Comparison of ENCODE assay signal across 8 cellular contexts in the genomic region with DNA sequence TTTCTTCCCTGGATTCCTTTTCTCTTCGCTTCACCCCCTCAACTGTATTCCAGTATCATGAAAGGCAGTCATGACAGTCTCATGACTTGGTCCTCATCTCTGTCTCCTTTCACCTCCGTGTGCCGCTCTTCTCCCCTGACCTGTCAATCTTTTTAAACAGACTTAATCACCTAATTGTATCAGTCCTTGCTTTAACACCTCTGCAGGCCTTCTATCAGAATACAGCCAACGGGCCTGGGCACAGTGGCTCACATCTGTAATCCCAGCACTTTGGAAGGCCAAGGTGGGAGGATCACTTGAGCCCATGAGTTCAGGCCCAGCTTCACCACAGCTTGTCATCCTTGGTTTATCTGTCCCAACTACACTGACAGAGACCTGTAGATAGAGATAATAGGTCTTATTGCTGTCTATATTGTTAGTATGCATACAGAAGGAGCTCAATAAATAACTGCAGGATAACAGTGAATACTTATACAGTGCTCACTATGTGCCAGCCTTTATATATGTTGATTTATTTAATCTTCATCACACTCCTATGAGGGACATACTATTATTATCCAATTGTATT. TPM values are rescaled to one million over a fixed set of nuclear protein-coding genes. Genes with fewer than 3 reads are reported as not detected.
A peak's percentile ranks its signal among the peaks of the same experiment; 100 is the strongest.
DNase-seq lines count a peak whose midpoint lies in the region; ATAC-seq and TF ChIP-seq lines count a peak whose summit lies in the region.

No MANE protein-coding gene starts in this region.

- peak overlapping the region; percentile 98 for H3K27ac Mint-ChIP-seq in stimulated activated naive CD8-positive, alpha-beta T cell treated with anti-CD3 and anti-CD28 coated beads, Interleukin-15, Interleukin-2, amounts not matched to agents 100 ng/mL and 50 ng/mL, for 24 hours
- H3K27ac Mint-ChIP-seq in MCF 10A (ENCODE audit: low read depth, unreplicated experiment) = peak overlapping the region; percentile 9
- H3K27ac Mint-ChIP-seq in mesothelial cell of epicardium = peak overlapping the region; percentile 99

- H3K9me3 Mint-ChIP-seq in stimulated activated naive CD8-positive, alpha-beta T cell treated with anti-CD3 and anti-CD28 coated beads, Interleukin-15, Interleukin-2, amounts not matched to agents 100 ng/mL and 50 ng/mL, for 24 hours = no peaks in the 10 kb centered on the region
- H3K9me3 Mint-ChIP-seq in MCF 10A (ENCODE audit: unreplicated experiment) = no peaks in the 10 kb centered on the region
- H3K9me3 Mint-ChIP-seq in mesothelial cell of epicardium = no peaks in the 10 kb centered on the region

- DNase-seq in stimulated activated naive CD8-positive, alpha-beta T cell treated with anti-CD3 and anti-CD28 coated beads, Interleukin-15, Interleukin-2, amounts not matched to agents 100 U/mL and 50 U/mL, for 24 hours = no peak
- DNase-seq in MCF 10A (ENCODE audit: unreplicated experiment) (no peak), mesothelial cell of epicardium (ENCODE audit: low spot score in 2 of 2, unreplicated experiment in 2 of 2) (no peak), NCI-H69 (lab: John Stamatoyannopoulos, UW) (no peak), NCI-H1092 treated with DMSO at 0.1 percent for 48 hours (lab: John Stamatoyannopoulos, UW) (no peak), GF-D8 (lab: John Stamatoyannopoulos, UW) (no peak)

- H3K27me3 Mint-ChIP-seq in stimulated activated naive CD8-positive, alpha-beta T cell treated with anti-CD3 and anti-CD28 coated beads, Interleukin-15, Interleukin-2, amounts not matched to agents 100 ng/mL and 50 ng/mL, for 24 hours = no peaks in the 10 kb centered on the region
- no peaks in the 10 kb centered on the region for H3K27me3 Mint-ChIP-seq in MCF 10A (ENCODE audit: insufficient read depth, unreplicated experiment)
- no peaks in the 10 kb centered on the region for H3K27me3 Mint-ChIP-seq in mesothelial cell of epicardium (ENCODE audit: low read depth)

- POLR2A ChIA-PET in MCF 10A (lab: Yijun Ruan, JAX) = interaction anchor here (0.5 to 2.5 kb wide), 6 partner anchors 20 to 562 kb away, joined by 3 to 18 read pairs (median 5); partner anchors contain the start of genes AP4M1, COPS6, LAMTOR4 and MCM7

- no peak for ATAC-seq in stimulated activated naive CD8-positive, alpha-beta T cell treated with anti-CD3 and anti-CD28 coated beads, Interleukin-15, Interleukin-2, amounts not matched to agents 100 U/mL and 50 U/mL, for 24 hours
- no peak for ATAC-seq in activated CD4-positive, CD25-positive, alpha-beta regulatory T cell treated with anti-CD3 and anti-CD28 coated beads, Interleukin-2, amount 50 U/mL, for 24 hours

- peaks cover 13% of the 10 kb centered on the region for H3K36me3 Mint-ChIP-seq in stimulated activated naive CD8-positive, alpha-beta T cell treated with anti-CD3 and anti-CD28 coated beads, Interleukin-15, Interleukin-2, amounts not matched to agents 100 ng/mL and 50 ng/mL, for 24 hours (ENCODE audit: low read depth)
- H3K36me3 Mint-ChIP-seq in MCF 10A (ENCODE audit: insufficient read depth, unreplicated experiment) (peaks cover 11% of the 10 kb centered on the region), mesothelial cell of epicardium (peaks cover 8% of the 10 kb centered on the region)

- H3K4me3 Mint-ChIP-seq in stimulated activated naive CD8-positive, alpha-beta T cell treated with anti-CD3 and anti-CD28 coated beads, Interleukin-15, Interleukin-2, amounts not matched to agents 100 ng/mL and 50 ng/mL, for 24 hours = peak overlapping the region; percentile 96
- H3K4me3 Mint-ChIP-seq in MCF 10A (ENCODE audit: unreplicated experiment) = peak overlapping the region; percentile 98
- H3K4me3 Mint-ChIP-seq in mesothelial cell of epicardium = peak overlapping the region; percentile 94

- CTCF ChIA-PET in MCF 10A (lab: Yijun Ruan, JAX) = interaction anchor here (0.6 to 0.7 kb wide), 2 partner anchors 10 to 23 kb away, joined by 3 read pairs; no protein-coding TSS in a partner anchor

- BruUV-seq in MCF 10A (replicated peaks; lab: Mats Ljungman, UMichigan) = no TSS peak

- intact Hi-C loops in MCF 10A (cut with micrococcal nuclease) = no loop called here

- no peak for TF ChIP-seq CTCF in MCF 10A (IDR thresholded peaks at IDR 0.05; ENCODE audit: unreplicated experiment)
- TF ChIP-seq CTCF in mesothelial cell of epicardium (IDR thresholded peaks at IDR 0.05; ENCODE audit: unreplicated experiment) = no peak

- peaks cover 37% of the 10 kb centered on the region for H3K4me1 Mint-ChIP-seq in stimulated activated naive CD8-positive, alpha-beta T cell treated with anti-CD3 and anti-CD28 coated beads, Interleukin-15, Interleukin-2, amounts not matched to agents 100 ng/mL and 50 ng/mL, for 24 hours (ENCODE audit: low read depth)
- peaks cover 7% of the 10 kb centered on the region for H3K4me1 Mint-ChIP-seq in MCF 10A (ENCODE audit: insufficient read depth, unreplicated experiment)
- peaks cover 19% of the 10 kb centered on the region for H3K4me1 Mint-ChIP-seq in mesothelial cell of epicardium

RNA-seq across cellular contexts. Expression of gene CNPY4, which starts 1.2 kb away (rescaled TPM):
- total RNA-seq in MCF 10A (2022) = 2.9 and 3.0 TPM in 2 replicates
- total RNA-seq in mesothelial cell of epicardium = 26.1 to 27.9 TPM (median 27.4 TPM) in 3 replicates

RNA-seq across cellular contexts. Expression of gene TAF6, which starts 1.4 kb away (rescaled TPM):
- total RNA-seq in MCF 10A (2022) (47.2 and 58.9 TPM in 2 replicates), mesothelial cell of epicardium (63.7 to 68.8 TPM (median 66.2 TPM) in 3 replicates)

RNA-seq across cellular contexts. Expression of gene MBLAC1, which starts 6.2 kb away (rescaled TPM):
- 2.5 and 3.2 TPM in 2 replicates for total RNA-seq in MCF 10A (2022)
- 2.9 to 3.5 TPM (median 2.9 TPM) in 3 replicates for total RNA-seq in mesothelial cell of epicardium

RNA-seq across cellular contexts. Expression of gene AP4M1, which starts 19.2 kb away (rescaled TPM):
- total RNA-seq in MCF 10A (2022) (13.5 and 13.6 TPM in 2 replicates), mesothelial cell of epicardium (23.5 to 26.8 TPM (median 25.6 TPM) in 3 replicates)

RNA-seq across cellular contexts. Expression of gene MCM7, which starts 19.4 kb away (rescaled TPM):
- total RNA-seq in MCF 10A (2022) (38.5 and 67.8 TPM in 2 replicates), mesothelial cell of epicardium (170 to 172 TPM (median 171 TPM) in 3 replicates)

Comparison
In these comparisons a context has a peak if more than half of its experiments do, and no peak if none do; other contexts are left out.
1. H3K27ac Mint-ChIP-seq: peak in every context shown above with its lines; median percentile 99 in mesothelial cell of epicardium; 98 in stimulated activated naive CD8-positive, alpha-beta T cell treated with anti-CD3 and anti-CD28 coated beads, Interleukin-15, Interleukin-2, amounts not matched to agents 100 ng/mL and 50 ng/mL, for 24 hours; 9 in MCF 10A.